ENCODE assay signal across 13 cellular contexts in the genomic region with DNA sequence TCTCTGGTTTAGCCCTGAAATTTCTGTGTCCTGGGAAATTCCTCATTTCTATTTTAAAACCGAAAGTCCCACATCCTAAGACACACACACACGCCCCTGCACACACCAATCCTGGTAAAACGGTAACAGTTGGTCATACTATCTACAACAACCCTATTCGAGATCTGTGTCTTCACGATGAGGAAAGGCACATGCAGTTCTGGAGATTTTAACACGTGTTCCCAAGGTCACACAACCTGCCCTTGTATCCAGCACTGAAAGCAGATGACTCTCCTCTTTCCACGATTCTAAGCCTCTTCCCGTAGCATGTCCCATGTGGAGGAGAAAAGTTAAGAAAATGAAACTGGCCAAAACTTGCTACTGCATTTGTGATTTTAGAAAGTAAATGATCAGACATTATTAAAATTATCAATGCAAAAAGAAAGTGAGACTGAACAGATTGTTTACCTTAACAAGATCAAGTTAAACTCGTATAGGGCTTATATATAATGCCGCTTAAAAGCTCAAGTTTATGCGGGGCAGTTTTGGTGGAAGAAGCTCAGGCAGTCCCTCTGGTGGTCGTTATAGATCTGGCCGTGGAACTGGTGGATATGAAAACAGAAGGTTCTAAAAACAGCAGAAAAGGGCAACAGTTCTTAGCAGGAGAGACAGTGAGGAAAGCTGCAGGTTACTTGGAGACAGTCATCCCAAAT. TPM values are rescaled to one million over a fixed set of nuclear protein-coding genes. Genes with fewer than 3 reads are reported as not detected.
DNase-seq lines count a peak whose midpoint lies in the region; ATAC-seq, FAIRE-seq and TF ChIP-seq lines count a peak whose summit lies in the region.
"Had no signal": no experiment of that assay in that cellular context is flagged by ENCODE, and none has a peak within 500 bp of the region (broad histone marks: within the 10 kb centered on the region; RNA-seq: fewer than 3 reads in every experiment).

No MANE protein-coding gene starts in this region.

- intact Hi-C loops in heart left ventricle (cut with DNase I) (loop anchor here in 1 of 10 donors (2.0 kb wide), 1 partner anchor 190 kb away; no protein-coding TSS in a partner anchor), OCI-LY7 (cut with micrococcal nuclease; ENCODE audit: unreplicated experiment) (no loop called here), endothelial cell of umbilical vein (cut with micrococcal nuclease) (loop anchor here (1.0 to 10.0 kb wide), 5 partner anchors 189 to 836 kb away; a partner anchor contains a TSS), aorta (cut with DNase I) (no loop called here)

- H3K4me3 ChIP-seq in cardiac muscle cell = no peak overlapping the region
- H3K4me3 ChIP-seq in heart left ventricle = peak overlapping the region in 6 of 12 donors; percentile 16 to 37 (median 31)
- H3K4me3 ChIP-seq in OCI-LY7 (ENCODE audit: low read depth, low read length, poor library complexity, severe bottlenecking) = no peak overlapping the region
- H3K4me3 ChIP-seq in endothelial cell of umbilical vein (replicated peaks in 1 of 3; ENCODE audit: insufficient read depth in 1 of 3, low read depth in 1 of 3, low read length in 3 of 3) = no peak overlapping the region
- no peak overlapping the region for H3K4me3 ChIP-seq in aorta (ENCODE audit: low read length in 2 of 2)
- H3K4me3 ChIP-seq: tibial nerve had no signal

- H3K9me2 ChIP-seq in OCI-LY7 (ENCODE audit: insufficient read depth, low read length) = no peaks in the 10 kb centered on the region

- BruUV-seq in OCI-LY7 (replicated peaks; lab: Mats Ljungman, UMichigan) (no TSS peak), endothelial cell of umbilical vein (replicated peaks; lab: Mats Ljungman, UMichigan) (no TSS peak)

- H3K4me2 ChIP-seq in OCI-LY7 (ENCODE audit: low read length) (no peak overlapping the region), endothelial cell of umbilical vein (ENCODE audit: insufficient read depth, low read length) (no peak overlapping the region)

- dilution Hi-C loops in endothelial cell of umbilical vein (cut with MboI; ENCODE audit: extremely low pct_ligation_motif_present, low sequenced_read_pairs) = no loop called here

- H3K9me3 ChIP-seq in cardiac muscle cell (ENCODE audit: low read depth) (no peaks in the 10 kb centered on the region), heart left ventricle (no peaks in the 10 kb centered on the region), OCI-LY7 (ENCODE audit: low read length) (no peaks in the 10 kb centered on the region), endothelial cell of umbilical vein (replicated peaks; ENCODE audit: control insufficient read depth, insufficient read depth, low read length) (no peaks in the 10 kb centered on the region), aorta (ENCODE audit: control insufficient read depth, low read length) (no peaks in the 10 kb centered on the region)
- H3K9me3 ChIP-seq: tibial nerve had no signal

- TF ChIP-seq CTCF in cardiac muscle cell (IDR thresholded peaks at IDR 0.05; ENCODE audit: low read depth, low read length) = peak; percentile 60
- TF ChIP-seq CTCF in heart left ventricle (IDR thresholded peaks at IDR 0.05) = peak in 4 of 12 donors; percentile 28 to 44 (median 36)
- TF ChIP-seq CTCF in OCI-LY7 (conservative IDR thresholded peaks at IDR 0.05; ENCODE audit: low read length) = peak; percentile 70
- peak; percentile 34 to 53 for TF ChIP-seq CTCF in endothelial cell of umbilical vein (IDR thresholded peaks at IDR 0.05; ENCODE audit: extremely low read depth in 1 of 2, insufficient read depth in 1 of 2, low read depth in 1 of 2, low read length in 2 of 2)

- CTCF ChIA-PET in OCI-LY7 (lab: Charles Lee; ENCODE audit: unreplicated experiment) (interaction anchor here (0.6 kb wide), 1 partner anchor 118 kb away, joined by 3 read pairs; no protein-coding TSS in a partner anchor), endothelial cell of umbilical vein (lab: Charles Lee) (interaction anchor here (0.7 to 1.4 kb wide), 18 partner anchors 8 to 240 kb away, joined by 3 to 54 read pairs (median 4); no protein-coding TSS in a partner anchor)

- no peak overlapping the region for H3K9ac ChIP-seq in endothelial cell of umbilical vein (replicated peaks; ENCODE audit: extremely low read depth, insufficient read depth, low read length)

- TF ChIP-seq POLR2A in heart left ventricle (IDR thresholded peaks at IDR 0.05) (no peak), endothelial cell of umbilical vein (IDR thresholded peaks at IDR 0.05; ENCODE audit: low read depth, low read length) (no peak)

- no peaks in the 10 kb centered on the region for H4K20me1 ChIP-seq in OCI-LY7 (ENCODE audit: insufficient read depth, low read length)
- H4K20me1 ChIP-seq in endothelial cell of umbilical vein (replicated peaks; ENCODE audit: control insufficient read depth, extremely low read depth, insufficient read depth, low read length) = no peaks in the 10 kb centered on the region

- FAIRE-seq in endothelial cell of umbilical vein (lab: Jason Lieb, UNC) (no peak), urothelium cell line (lab: Jason Lieb, UNC) (no peak)
- FAIRE-seq: colon had no signal

- no peaks in the 10 kb centered on the region for H3K36me3 ChIP-seq in cardiac muscle cell
- H3K36me3 ChIP-seq in heart left ventricle = no peaks in the 10 kb centered on the region
- H3K36me3 ChIP-seq in OCI-LY7 (ENCODE audit: insufficient read depth, low read length) = no peaks in the 10 kb centered on the region
- no peaks in the 10 kb centered on the region for H3K36me3 ChIP-seq in endothelial cell of umbilical vein (ENCODE audit: control insufficient read depth in 2 of 2, extremely low read depth in 1 of 2, insufficient read depth in 2 of 2, low read length in 2 of 2)
- H3K36me3 ChIP-seq in aorta (ENCODE audit: control insufficient read depth in 1 of 2, insufficient read depth in 2 of 2, low read length in 1 of 2) = no peaks in the 10 kb centered on the region
- H3K36me3 ChIP-seq: tibial nerve had no signal

- H3K27me3 ChIP-seq in cardiac muscle cell = no peaks in the 10 kb centered on the region
- peaks cover 0 to 31% (median 4%) of the 10 kb centered on the region in 9 donors for H3K27me3 ChIP-seq in heart left ventricle
- no peaks in the 10 kb centered on the region for H3K27me3 ChIP-seq in endothelial cell of umbilical vein (ENCODE audit: control insufficient read depth in 2 of 2, insufficient read depth in 2 of 2, low read length in 2 of 2)
- H3K27me3 ChIP-seq in aorta (ENCODE audit: control insufficient read depth in 1 of 2, insufficient read depth in 2 of 2, low read length in 1 of 2) = no peaks in the 10 kb centered on the region

- H3K27ac ChIP-seq in cardiac muscle cell (no peak overlapping the region), heart left ventricle (no peak overlapping the region), OCI-LY7 (ENCODE audit: low read depth, low read length, poor library complexity, severe bottlenecking) (no peak overlapping the region), endothelial cell of umbilical vein (ENCODE audit: insufficient read depth, low read depth, low read length) (no peak overlapping the region), aorta (ENCODE audit: low read depth in 1 of 2, low read length in 2 of 2) (no peak overlapping the region)
- H3K27ac ChIP-seq: tibial nerve had no signal

- peak; percentile 29 to 34 for DNase-seq in cardiac muscle cell (ENCODE audit: low read depth in 1 of 2, low spot score in 1 of 2)
- no peak for DNase-seq in heart left ventricle
- peak; percentile 14 for DNase-seq in OCI-LY7 (ENCODE audit: low spot score)
- DNase-seq in endothelial cell of umbilical vein (ENCODE audit: low read depth, low spot score) = peak; percentile 29
- DNase-seq in urothelium cell line (ENCODE audit: low spot score) = peak; percentile 27
- no peak for DNase-seq in anterior cingulate cortex (lab: John Stamatoyannopoulos, UW)
- no peak for DNase-seq in aorta
- DNase-seq: activated CD4-positive, alpha-beta T cell treated with anti-CD3 and anti-CD28 coated beads, Interleukin-2, amount 50 U/mL, for 48 hours; CD4-positive, CD25-positive, alpha-beta regulatory T cell; NCI-H524 treated with DMSO at 0.1 percent for 48 hours had no signal

- H2AFZ ChIP-seq in OCI-LY7 (ENCODE audit: low read length) (no peak overlapping the region), endothelial cell of umbilical vein (ENCODE audit: low read depth, low read length) (peak overlapping the region; percentile 63)

- H3K79me2 ChIP-seq in OCI-LY7 (ENCODE audit: insufficient read depth, low read depth, low read length) = no peaks in the 10 kb centered on the region
- H3K79me2 ChIP-seq in endothelial cell of umbilical vein (ENCODE audit: control insufficient read depth, insufficient read depth, low read length) = no peaks in the 10 kb centered on the region

- 34 to 45% (median 43%) methylated on average over 13 of the region's 13 CpGs for WGBS in heart left ventricle, 4 donors
- 46 to 48% methylated on average over 13 of the region's 13 CpGs for WGBS in aorta, 2 donors

- H3K4me1 ChIP-seq in cardiac muscle cell (ENCODE audit: low read depth) (no peaks in the 10 kb centered on the region), heart left ventricle (peaks cover 0 to 6% (median 0%) of the 10 kb centered on the region in 12 donors), OCI-LY7 (ENCODE audit: insufficient read depth, low read length, poor library complexity, severe bottlenecking) (no peaks in the 10 kb centered on the region), endothelial cell of umbilical vein (ENCODE audit: control insufficient read depth, extremely low read depth, insufficient read depth, low read length) (peaks cover 12% of the 10 kb centered on the region), aorta (ENCODE audit: control insufficient read depth in 1 of 2, insufficient read depth in 2 of 2, low read length in 2 of 2) (no peaks in the 10 kb centered on the region)
- H3K4me1 ChIP-seq: tibial nerve had no signal

- H3K9me1 ChIP-seq in endothelial cell of umbilical vein (replicated peaks; ENCODE audit: control insufficient read depth, extremely low read depth, insufficient read depth, low read length) = no peaks in the 10 kb centered on the region

- ATAC-seq in heart left ventricle = no peak
- no peak for ATAC-seq in GM19455 (IDR thresholded peaks at IDR 0.05; ENCODE audit: unreplicated experiment)
- ATAC-seq in aorta (ENCODE audit: low FRiP score) = no peak

- POLR2A ChIA-PET in OCI-LY7 (lab: Charles Lee) = no interaction called here
- POLR2A ChIA-PET in endothelial cell of umbilical vein (lab: Charles Lee) = no interaction called here

RNA-seq across cellular contexts. Expression of a gene that starts 32.7 kb away (rescaled TPM):
- total RNA-seq in cardiac muscle cell (not detected in 2 replicates), heart left ventricle (1 to 10 TPM in 1 of 9 donors, under 1 TPM in 2, not detected in 6; 0.49 to 1.3 (median 0.86) TPM), OCI-LY7 (2022) (not detected in 2 replicates), endothelial cell of umbilical vein (not detected in 2 replicates), aorta (not detected)
- polyA plus RNA-seq in cardiac muscle cell (not detected in 2 replicates), heart left ventricle (not detected), endothelial cell of umbilical vein (not detected in 2 replicates), aorta (not detected)
- total RNA-seq in OCI-LY7 (2014; rRNA removed; shearing (Covaris generic)) = not detected in 2 replicates
- not detected in 2 replicates for polyA plus RNA-seq in endothelial cell of umbilical vein (2011; cell fraction: cytosol; rRNA removed)
- not detected in 2 replicates for polyA plus RNA-seq in endothelial cell of umbilical vein (2011; cell fraction: nucleus; rRNA removed)
- 0.53 TPM in 1 of 2 replicates, not detected in the other for polyA plus RNA-seq in endothelial cell of umbilical vein (2012)
- not detected in 2 replicates for polyA minus RNA-seq in endothelial cell of umbilical vein
- not detected for polyA minus RNA-seq in endothelial cell of umbilical vein (2011; cell fraction: cytosol; rRNA and poly(A)+ RNA removed)
- polyA minus RNA-seq in endothelial cell of umbilical vein (2011; cell fraction: nucleus; rRNA and poly(A)+ RNA removed) = not detected in 2 replicates
- total RNA-seq: CD4-positive, CD25-positive, alpha-beta regulatory T cell; tibial nerve had no signal
- polyA plus RNA-seq: CD4-positive, CD25-positive, alpha-beta regulatory T cell had no signal

RNA-seq across cellular contexts. Expression of a gene that starts 39.6 kb away (rescaled TPM):
- 38.4 and 73.1 TPM in 2 replicates for total RNA-seq in cardiac muscle cell
- 30.6 and 61.5 TPM in 2 replicates for polyA plus RNA-seq in cardiac muscle cell
- not detected for total RNA-seq in heart left ventricle
- not detected for polyA plus RNA-seq in heart left ventricle
- total RNA-seq in OCI-LY7 (2014; rRNA removed; shearing (Covaris generic)) = 4.9 and 5.9 TPM in 2 replicates
- total RNA-seq in OCI-LY7 (2022) = 1.2 and 1.8 TPM in 2 replicates
- total RNA-seq in endothelial cell of umbilical vein = 4.0 and 5.4 TPM in 2 replicates
- 3.9 and 5.0 TPM in 2 replicates for polyA plus RNA-seq in endothelial cell of umbilical vein
- polyA plus RNA-seq in endothelial cell of umbilical vein (2011; cell fraction: cytosol; rRNA removed) = 1.7 and 3.0 TPM in 2 replicates
- 2.0 and 3.8 TPM in 2 replicates for polyA plus RNA-seq in endothelial cell of umbilical vein (2011; cell fraction: nucleus; rRNA removed)
- 1.9 and 5.9 TPM in 2 replicates for polyA plus RNA-seq in endothelial cell of umbilical vein (2012)
- polyA minus RNA-seq in endothelial cell of umbilical vein = 1.1 and 1.7 TPM in 2 replicates
- polyA minus RNA-seq in endothelial cell of umbilical vein (2011; cell fraction: cytosol; rRNA and poly(A)+ RNA removed) = not detected
- polyA minus RNA-seq in endothelial cell of umbilical vein (2011; cell fraction: nucleus; rRNA and poly(A)+ RNA removed) = 0.38 and 1.1 TPM in 2 replicates
- total RNA-seq in aorta = not detected
- polyA plus RNA-seq in aorta = under 1 TPM in 1 of 2 donors, not detected in 1; 0.18 TPM
- total RNA-seq: CD4-positive, CD25-positive, alpha-beta regulatory T cell; tibial nerve had no signal
- polyA plus RNA-seq: CD4-positive, CD25-positive, alpha-beta regulatory T cell had no signal

RNA-seq across cellular contexts. Expression of a gene that starts 50.1 kb away (rescaled TPM):
- total RNA-seq in cardiac muscle cell = not detected in 2 replicates
- polyA plus RNA-seq in cardiac muscle cell = not detected in 2 replicates
- not detected for total RNA-seq in heart left ventricle
- not detected for polyA plus RNA-seq in heart left ventricle
- not detected in 2 replicates for total RNA-seq in OCI-LY7 (2014; rRNA removed; shearing (Covaris generic))
- total RNA-seq in OCI-LY7 (2022) = not detected in 2 replicates
- not detected in 2 replicates for total RNA-seq in endothelial cell of umbilical vein
- not detected in 2 replicates for polyA plus RNA-seq in endothelial cell of umbilical vein
- not detected in 2 replicates for polyA plus RNA-seq in endothelial cell of umbilical vein (2011; cell fraction: cytosol; rRNA removed)
- not detected in 2 replicates for polyA plus RNA-seq in endothelial cell of umbilical vein (2011; cell fraction: nucleus; rRNA removed)
- not detected in 2 replicates for polyA plus RNA-seq in endothelial cell of umbilical vein (2012)
- not detected in 2 replicates for polyA minus RNA-seq in endothelial cell of umbilical vein
- not detected for polyA minus RNA-seq in endothelial cell of umbilical vein (2011; cell fraction: cytosol; rRNA and poly(A)+ RNA removed)
- not detected in 2 replicates for polyA minus RNA-seq in endothelial cell of umbilical vein (2011; cell fraction: nucleus; rRNA and poly(A)+ RNA removed)
- total RNA-seq in aorta = not detected
- not detected for polyA plus RNA-seq in aorta
- total RNA-seq: CD4-positive, CD25-positive, alpha-beta regulatory T cell; tibial nerve had no signal
- polyA plus RNA-seq: CD4-positive, CD25-positive, alpha-beta regulatory T cell had no signal

Comparison
In these comparisons a context has a peak if more than half of its experiments do, and no peak if none do; other contexts are left out.
1. DNase-seq: peak in cardiac muscle cell (2 of 2), OCI-LY7 (single experiment), endothelial cell of umbilical vein (single experiment) and urothelium cell line (single experiment); none in heart left ventricle (0 of 5), anterior cingulate cortex (0 of 58) and aorta (0 of 2).